Comparison of ENCODE assay signal across 22 cellular contexts in genomic region chr17:43104665-43105064, GRCh38. TPM values are rescaled to one million over a fixed set of nuclear protein-coding genes. Genes with fewer than 3 reads are reported as not detected.
DNase-seq lines count a peak whose midpoint lies in the region; ATAC-seq, FAIRE-seq and TF ChIP-seq lines count a peak whose summit lies in the region.
"Had no signal": no experiment of that assay in that cellular context is flagged by ENCODE, and none has a peak within 500 bp of the region (broad histone marks: within the 10 kb centered on the region; RNA-seq: fewer than 3 reads in every experiment).

No MANE protein-coding gene starts in this region.

- no peaks in the 10 kb centered on the region for H3K79me2 ChIP-seq in GM12878 (ENCODE audit: control insufficient read depth, insufficient read depth, low read length)
- H3K79me2 ChIP-seq in keratinocyte (ENCODE audit: control insufficient read depth, insufficient read depth, low read length): no peaks in the 10 kb centered on the region

- POLR2A ChIA-PET in A549 (lab: Yijun Ruan, JAX) (no interaction called here), GM12878 (lab: Charles Lee) (interaction anchor here (0.7 kb wide), 1 partner anchor 10 kb away, joined by 3 read pairs; no protein-coding TSS in a partner anchor)

- dilution Hi-C loops in keratinocyte (cut with MboI; ENCODE audit: extremely low pct_ligation_motif_present, low sequenced_read_pairs): no loop called here

- H3K9ac ChIP-seq in GM12878 (ENCODE audit: control insufficient read depth, insufficient read depth, low read length) (no peak overlapping the region), keratinocyte (ENCODE audit: control insufficient read depth, extremely low read depth, insufficient read depth, low read length) (no peak overlapping the region)
- H3K9ac ChIP-seq: BLaER1 treated with 17β-estradiol and CSF1 and Interleukin-3, amounts not matched to agents 10 nM and 100 nM had no signal

- FAIRE-seq in A549 (lab: Jason Lieb, UNC) (peak; percentile 94), GM19239 (lab: Jason Lieb, UNC) (peak; percentile 28), GM12878 (lab: Jason Lieb, UNC) (peak; percentile 80), keratinocyte (lab: Jason Lieb, UNC) (peak; percentile 29)
- FAIRE-seq: A204.1, D721Med, G401.6, GM12892 had no signal

- TF ChIP-seq POLR2A in A549 (IDR thresholded peaks at IDR 0.05; ENCODE audit: low read length) (no peak), GM12878 (IDR thresholded peaks at IDR 0.05; ENCODE audit: low read depth, low read length) (no peak)

- RAD21 ChIA-PET in GM12878 (lab: Charles Lee; ENCODE audit: unreplicated experiment): no interaction called here

- H3K9me1 ChIP-seq in keratinocyte (ENCODE audit: control insufficient read depth, extremely low read depth, insufficient read depth, low read length): no peaks in the 10 kb centered on the region

- TF ChIP-seq CTCF in A549 (IDR thresholded peaks at IDR 0.05) (no peak), GM12878 (IDR thresholded peaks at IDR 0.05 in 2 of 3, conservative IDR thresholded peaks at IDR 0.05 in 1 of 3; ENCODE audit: control insufficient read depth in 2 of 3, extremely low read depth in 1 of 3, insufficient read depth in 1 of 3, low read depth in 3 of 3, low read length in 3 of 3) (no peak), keratinocyte (optimal IDR thresholded peaks at IDR 0.05 in 1 of 3, IDR thresholded peaks at IDR 0.05 in 1 of 3, conservative IDR thresholded peaks at IDR 0.05 in 1 of 3; ENCODE audit: extremely low read depth in 1 of 3, insufficient read depth in 2 of 3, low read length in 3 of 3) (no peak), upper lobe of right lung (IDR thresholded peaks at IDR 0.05) (no peak)

- WGBS in A549 (ENCODE audit: missing lambda C conversion rate): 90% methylated on average over 3 of the region's 3 CpGs
- WGBS in GM12878 (ENCODE audit: insufficient coverage, insufficient replicate concordance, low lambda C conversion rate, missing lambda C conversion rate): 84% methylated on average over 3 of the region's 3 CpGs

- H3K27ac ChIP-seq in A549 (no peak overlapping the region), GM12878 (ENCODE audit: control insufficient read depth, insufficient read depth) (no peak overlapping the region), keratinocyte (ENCODE audit: control insufficient read depth, insufficient read depth, low read length) (no peak overlapping the region), upper lobe of right lung (no peak overlapping the region)
- H3K27ac ChIP-seq: BLaER1 treated with 17β-estradiol and CSF1 and Interleukin-3, amounts not matched to agents 10 nM and 100 nM; C4-2B had no signal

- DNase-seq in A549 (ENCODE audit: low read depth in 1 of 2, low spot score in 1 of 2) (no peak), GM19239 (ENCODE audit: insufficient read length, low spot score) (no peak), GM12878 (ENCODE audit: low read depth, low spot score) (no peak), keratinocyte (ENCODE audit: low read depth, low spot score) (no peak), upper lobe of right lung (no peak)
- DNase-seq: 8988T; AML-193; Caco-2; Calu3; CD4-positive, alpha-beta T cell; CD8-positive, alpha-beta T cell; DMS79 treated with DMSO at 0.1 percent for 48 hours; GF-D8 had no signal

- no peaks in the 10 kb centered on the region for H3K27me3 ChIP-seq in GM12878 (replicated peaks in 1 of 2; ENCODE audit: control insufficient read depth in 2 of 2, insufficient read depth in 2 of 2, low read length in 1 of 2)
- no peaks in the 10 kb centered on the region for H3K27me3 ChIP-seq in keratinocyte (ENCODE audit: control insufficient read depth, extremely low read depth, insufficient read depth, low read length)
- no peaks in the 10 kb centered on the region for H3K27me3 ChIP-seq in upper lobe of right lung
- H3K27me3 ChIP-seq: BLaER1 treated with 17β-estradiol and CSF1 and Interleukin-3, amounts not matched to agents 10 nM and 100 nM had no signal

- intact Hi-C loops in GM12878 (cut with micrococcal nuclease; ENCODE audit: unreplicated experiment): no loop called here
- intact Hi-C loops in upper lobe of right lung (cut with DNase I): no loop called here

- H2AFZ ChIP-seq in GM12878 (ENCODE audit: control insufficient read depth, low read depth, low read length) (no peak overlapping the region), keratinocyte (ENCODE audit: control insufficient read depth, low read length) (no peak overlapping the region)

- SMC1A ChIA-PET in GM12878 (lab: Charles Lee; ENCODE audit: uncharacterized antibody, unreplicated experiment): no interaction called here

- TF ChIP-seq EP300 in A549 (IDR thresholded peaks at IDR 0.05) (no peak), GM12878 (IDR thresholded peaks at IDR 0.05; ENCODE audit: borderline replicate concordance in 1 of 2, control insufficient read depth in 1 of 2, low read depth in 2 of 2, low read length in 2 of 2) (no peak)

- in situ Hi-C loops in GM12878 (cut with MboI): no loop called here

- CTCF ChIA-PET in A549 (lab: Yijun Ruan, JAX): interaction anchor here (0.8 to 1.9 kb wide), 3 partner anchors 10 to 48 kb away, joined by 3 to 5 read pairs (median 4); no protein-coding TSS in a partner anchor
- CTCF ChIA-PET in GM12878 (lab: Yijun Ruan, JAX): no interaction called here

- H3K4me1 ChIP-seq in A549: no peaks in the 10 kb centered on the region
- no peaks in the 10 kb centered on the region for H3K4me1 ChIP-seq in GM12878 (ENCODE audit: control insufficient read depth, insufficient read depth, low read length)
- H3K4me1 ChIP-seq in keratinocyte (ENCODE audit: control insufficient read depth, extremely low read depth, insufficient read depth, low read length): no peaks in the 10 kb centered on the region
- H3K4me1 ChIP-seq in upper lobe of right lung: no peaks in the 10 kb centered on the region
- H3K4me1 ChIP-seq: BLaER1 treated with 17β-estradiol and CSF1 and Interleukin-3, amounts not matched to agents 10 nM and 100 nM; Caco-2 had no signal

- ATAC-seq in A549 (no peak), GM12878 (no peak), HG02623 (IDR thresholded peaks at IDR 0.05; ENCODE audit: unreplicated experiment) (no peak), GM21360 (IDR thresholded peaks at IDR 0.05; ENCODE audit: unreplicated experiment) (no peak), GM18502 (IDR thresholded peaks at IDR 0.05; ENCODE audit: poor library complexity, unreplicated experiment) (no peak), upper lobe of right lung (no peak)
- ATAC-seq: CD8-positive, alpha-beta T cell had no signal

- no peak overlapping the region for H3K4me2 ChIP-seq in A549
- H3K4me2 ChIP-seq in GM12878 (ENCODE audit: control insufficient read depth, insufficient read depth): no peak overlapping the region
- H3K4me2 ChIP-seq in keratinocyte (ENCODE audit: control insufficient read depth, extremely low read depth, insufficient read depth, low read depth, low read length): no peak overlapping the region
- H3K4me2 ChIP-seq: BLaER1 treated with 17β-estradiol and CSF1 and Interleukin-3, amounts not matched to agents 10 nM and 100 nM had no signal

- H3K9me3 ChIP-seq in A549: no peaks in the 10 kb centered on the region
- no peaks in the 10 kb centered on the region for H3K9me3 ChIP-seq in GM12878 (replicated peaks; ENCODE audit: control insufficient read depth, insufficient read depth, low read length)
- H3K9me3 ChIP-seq in keratinocyte (ENCODE audit: control insufficient read depth, low read depth, low read length): no peaks in the 10 kb centered on the region
- no peaks in the 10 kb centered on the region for H3K9me3 ChIP-seq in upper lobe of right lung
- H3K9me3 ChIP-seq: BLaER1 treated with 17β-estradiol and CSF1 and Interleukin-3, amounts not matched to agents 10 nM and 100 nM; Caco-2 had no signal

- no TSS peak for BruUV-seq in GM12878 (replicated peaks; lab: Mats Ljungman, UMichigan)

- H3K4me3 ChIP-seq in A549: no peak overlapping the region
- H3K4me3 ChIP-seq in GM12878: no peak overlapping the region
- no peak overlapping the region for H3K4me3 ChIP-seq in keratinocyte (ENCODE audit: control insufficient read depth in 2 of 3, extremely low read depth in 1 of 3, insufficient read depth in 2 of 3, low read depth in 1 of 3, low read length in 3 of 3)
- H3K4me3 ChIP-seq in upper lobe of right lung: no peak overlapping the region
- H3K4me3 ChIP-seq: BLaER1 treated with 17β-estradiol and CSF1 and Interleukin-3, amounts not matched to agents 10 nM and 100 nM had no signal

- H3K36me3 ChIP-seq in GM12878 (ENCODE audit: control insufficient read depth in 2 of 2, insufficient read depth in 2 of 2, low read length in 1 of 2): no peaks in the 10 kb centered on the region; a peak in 2 of 4 replicates
- H3K36me3 ChIP-seq in keratinocyte (ENCODE audit: control insufficient read depth in 2 of 2, extremely low read depth in 1 of 2, insufficient read depth in 2 of 2, low read length in 2 of 2): peaks cover 0 to 4% of the 10 kb centered on the region in 2 experiments
- H3K36me3 ChIP-seq in upper lobe of right lung: no peaks in the 10 kb centered on the region

- no peaks in the 10 kb centered on the region for H4K20me1 ChIP-seq in GM12878 (ENCODE audit: control insufficient read depth, insufficient read depth)
- H4K20me1 ChIP-seq in keratinocyte (ENCODE audit: control insufficient read depth, extremely low read depth, insufficient read depth, low read length): no peaks in the 10 kb centered on the region
- H4K20me1 ChIP-seq: BLaER1 treated with 17β-estradiol and CSF1 and Interleukin-3, amounts not matched to agents 10 nM and 100 nM had no signal

- TF ChIP-seq RAD21 in A549 (conservative IDR thresholded peaks at IDR 0.05 in 1 of 2, IDR thresholded peaks at IDR 0.05 in 1 of 2) (no peak), GM12878 (IDR thresholded peaks at IDR 0.05; ENCODE audit: insufficient read depth, low read depth, low read length) (no peak)

RNA-seq across cellular contexts. Expression of gene BRCA1, which starts 20.5 kb away (rescaled TPM):
- polyA plus RNA-seq in A549 (2011; rRNA removed): 62.5 and 71.8 TPM in 2 replicates
- 47.2 and 49.5 TPM in 2 replicates for polyA plus RNA-seq in A549 (2012; cell fraction: cytosol; rRNA removed)
- 73.7 and 88.4 TPM in 2 replicates for polyA plus RNA-seq in A549 (2012; cell fraction: nucleus; rRNA removed)
- 41.0 to 45.5 TPM (median 41.6 TPM) in 3 replicates for polyA plus RNA-seq in A549 (2017; fragmentation: RNase III; extraction: RNeasy Plus Mini Kit Qiagen cat#74134 plus additional on column Dnase treatment)
- 107 and 122 TPM in 2 replicates for polyA minus RNA-seq in A549 (2011; rRNA and poly(A)+ RNA removed)
- 79.3 and 94.1 TPM in 2 replicates for total RNA-seq in GM12878 (2013; cell fraction: nucleolus; rRNA removed)
- 51.8 and 54.4 TPM in 2 replicates for total RNA-seq in GM12878 (2014; rRNA removed)
- total RNA-seq in GM12878 (2014; rRNA removed; fragmentation: Illumina TruSeq; extraction: Trizol): 43.1 and 45.7 TPM in 2 replicates
- total RNA-seq in GM12878 (2021): 38.7 and 39.5 TPM in 2 replicates
- 17.3 TPM for polyA plus RNA-seq in GM12878 (2011; ENCODE audit: low read depth)
- polyA plus RNA-seq in GM12878 (2011; rRNA removed): 43.6 and 56.6 TPM in 2 replicates
- polyA plus RNA-seq in GM12878 (2011; cell fraction: cytosol; rRNA removed): 40.6 and 44.7 TPM in 2 replicates
- 39.7 and 52.4 TPM in 2 replicates for polyA plus RNA-seq in GM12878 (2011; cell fraction: nucleus; rRNA removed)
- 21.4 and 22.0 TPM in 2 replicates for polyA plus RNA-seq in GM12878 (2012)
- polyA plus RNA-seq in GM12878 (2014; fragmentation: Illumina TruSeq; extraction: Trizol): 44.8 and 45.1 TPM in 2 replicates
- polyA plus RNA-seq in GM12878 (2014; fragmentation: Nextera tagmentation; extraction: Ambion mirVana): 10 to 100 TPM; 16.8 to 17.4 TPM
- polyA plus RNA-seq in GM12878 (2014; rRNA removed): 32.1 and 40.2 TPM in 2 replicates
- 10 to 100 TPM; 54.9 to 71.2 TPM for polyA plus RNA-seq in GM12878 (2016; fragmentation: Nextera tagmentation; extraction: Ambion mirVana)
- polyA minus RNA-seq in GM12878 (2011; rRNA and poly(A)+ RNA removed): 101 and 103 TPM in 2 replicates
- polyA minus RNA-seq in GM12878 (2011; cell fraction: cytosol; rRNA and poly(A)+ RNA removed): 28.6 and 37.5 TPM in 2 replicates
- 35.7 and 52.9 TPM in 2 replicates for polyA minus RNA-seq in GM12878 (2011; cell fraction: nucleus; rRNA and poly(A)+ RNA removed)
- 11.1 to 17.2 TPM (median 15.8 TPM) in 3 replicates for polyA plus RNA-seq in keratinocyte
- polyA plus RNA-seq in keratinocyte (2011; ENCODE audit: low read depth): 3.3 TPM
- 8.1 and 8.9 TPM in 2 replicates for polyA plus RNA-seq in keratinocyte (2011; cell fraction: cytosol; rRNA removed)
- 13.8 and 14.1 TPM in 2 replicates for polyA plus RNA-seq in keratinocyte (2011; cell fraction: nucleus; rRNA removed)
- polyA plus RNA-seq in keratinocyte (2012; ENCODE audit: low replicate concordance): 1.4 and 14.2 TPM in 2 replicates
- polyA minus RNA-seq in keratinocyte: 16.0 to 55.6 TPM (median 51.1 TPM) in 3 replicates
- 10.0 TPM for polyA minus RNA-seq in keratinocyte (2011; cell fraction: cytosol; rRNA and poly(A)+ RNA removed)
- 9.3 and 20.8 TPM in 2 replicates for polyA minus RNA-seq in keratinocyte (2011; cell fraction: nucleus; rRNA and poly(A)+ RNA removed)
- total RNA-seq in upper lobe of right lung: 4.0 TPM
